ENCODE assay signal across 8 cellular contexts in genomic region chr16:58684001-58684353, GRCh38. TPM values are rescaled to one million over a fixed set of nuclear protein-coding genes. Genes with fewer than 3 reads are reported as not detected.
DNase-seq lines count a peak whose midpoint lies in the region; ATAC-seq and TF ChIP-seq lines count a peak whose summit lies in the region.

No MANE protein-coding gene starts in this region.

- no peaks in the 10 kb centered on the region for H3K9me3 ChIP-seq in CD8-positive, alpha-beta T cell (ENCODE audit: low read length)
- no peaks in the 10 kb centered on the region for H3K9me3 ChIP-seq in ascending aorta
- H3K9me3 ChIP-seq in iPS-18c (ENCODE audit: control insufficient read depth, insufficient read depth, low read length): no peaks in the 10 kb centered on the region

- peaks cover 22% of the 10 kb centered on the region for H3K4me1 Mint-ChIP-seq in CD8-positive, alpha-beta T cell (ENCODE audit: low read depth)
- H3K4me1 Mint-ChIP-seq in stimulated activated naive B cell treated with anti-CD40 and anti-IgM and Interleukin-4, amounts not matched to agents 10 μg/mL and 1 μg/mL and 100 μg/mL, for 72 hours: peaks cover 18 to 26% of the 10 kb centered on the region in 2 donors

- H3K4me3 Mint-ChIP-seq in CD8-positive, alpha-beta T cell: peak overlapping the region; percentile 91
- H3K4me3 Mint-ChIP-seq in stimulated activated naive B cell treated with anti-CD40 and anti-IgM and Interleukin-4, amounts not matched to agents 10 μg/mL and 1 μg/mL and 100 μg/mL, for 72 hours: peak overlapping the region; percentile 90 to 94

- CTCF ChIA-PET in CD8-positive, alpha-beta T cell (lab: Charles Lee): interaction anchor here (0.6 to 1.6 kb wide), 3 partner anchors 51 to 347 kb away, joined by 3 to 7 read pairs (median 3); no protein-coding TSS in a partner anchor

- POLR2A ChIA-PET in CD8-positive, alpha-beta T cell (lab: Charles Lee): interaction anchor here (0.7 kb wide), 1 partner anchor 12 kb away, joined by 3 read pairs; no protein-coding TSS in a partner anchor

- no peaks in the 10 kb centered on the region for H3K9me3 Mint-ChIP-seq in CD8-positive, alpha-beta T cell
- no peaks in the 10 kb centered on the region for H3K9me3 Mint-ChIP-seq in stimulated activated naive B cell treated with anti-CD40 and anti-IgM and Interleukin-4, amounts not matched to agents 10 μg/mL and 1 μg/mL and 100 μg/mL, for 72 hours

- H3K4me1 ChIP-seq in CD8-positive, alpha-beta T cell (ENCODE audit: insufficient read depth, low read length): peaks cover 19% of the 10 kb centered on the region
- H3K4me1 ChIP-seq in ascending aorta: peaks cover 3 to 13% of the 10 kb centered on the region in 2 donors

- H3K27ac Mint-ChIP-seq in CD8-positive, alpha-beta T cell: peak overlapping the region; percentile 80
- H3K27ac Mint-ChIP-seq in stimulated activated naive B cell treated with anti-CD40 and anti-IgM and Interleukin-4, amounts not matched to agents 10 μg/mL and 1 μg/mL and 100 μg/mL, for 72 hours: peak overlapping the region; percentile 92

- no peak for DNase-seq in CD8-positive, alpha-beta T cell
- DNase-seq in ascending aorta (ENCODE audit: low spot score in 2 of 2): no peak
- no peak for DNase-seq in stimulated activated naive B cell treated with anti-CD40 and anti-IgM and Interleukin-4, amounts not matched to agents 10 μg/mL and 1 μg/mL and 100 μg/mL, for 72 hours
- no peak for DNase-seq in A172 (ENCODE audit: low spot score)

- H3K27ac ChIP-seq in CD8-positive, alpha-beta T cell (ENCODE audit: low read depth, low read length): peak overlapping the region; percentile 51
- H3K27ac ChIP-seq in ascending aorta: peak overlapping the region; percentile 42 to 77

- H3K27me3 Mint-ChIP-seq in CD8-positive, alpha-beta T cell (ENCODE audit: low read depth): no peaks in the 10 kb centered on the region
- H3K27me3 Mint-ChIP-seq in stimulated activated naive B cell treated with anti-CD40 and anti-IgM and Interleukin-4, amounts not matched to agents 10 μg/mL and 1 μg/mL and 100 μg/mL, for 72 hours: no peaks in the 10 kb centered on the region

- TF ChIP-seq CTCF in CD8-positive, alpha-beta T cell (IDR thresholded peaks at IDR 0.05): no peak
- TF ChIP-seq CTCF in ascending aorta (IDR thresholded peaks at IDR 0.05): no peak

- no peak for ATAC-seq in CD8-positive, alpha-beta T cell
- peak; percentile 2 for ATAC-seq in HG03378 (IDR thresholded peaks at IDR 0.05; ENCODE audit: unreplicated experiment)
- no peak for ATAC-seq in stimulated activated naive B cell treated with anti-CD40 and anti-IgM and Interleukin-4, amounts not matched to agents 10 μg/mL and 1 μg/mL and 100 μg/mL, for 72 hours (replicated peaks)
- no peak for ATAC-seq in GM19397 (IDR thresholded peaks at IDR 0.05; ENCODE audit: unreplicated experiment)
- no peak for ATAC-seq in HG03565 (IDR thresholded peaks at IDR 0.05; ENCODE audit: unreplicated experiment)

- intact Hi-C loops in CD8-positive, alpha-beta T cell (cut with DNase I, micrococcal nuclease): loop anchor here (1.0 to 5.0 kb wide), 4 partner anchors 51 to 291 kb away; partner anchors contain the start of genes GINS3 (in 1 of the 2), GOT2 (in 1 of the 2) and SETD6 (in 1 of the 2)
- intact Hi-C loops in ascending aorta (cut with DNase I): loop anchor here (2.0 kb wide), 2 partner anchors 49 to 55 kb away; partner anchors contain the start of gene CNOT1

- H3K36me3 Mint-ChIP-seq in CD8-positive, alpha-beta T cell: peaks cover 15% of the 10 kb centered on the region
- peaks cover 4 to 19% of the 10 kb centered on the region in 2 donors for H3K36me3 Mint-ChIP-seq in stimulated activated naive B cell treated with anti-CD40 and anti-IgM and Interleukin-4, amounts not matched to agents 10 μg/mL and 1 μg/mL and 100 μg/mL, for 72 hours

- peak overlapping the region; percentile 76 for H3K4me3 ChIP-seq in CD8-positive, alpha-beta T cell (ENCODE audit: low read depth, low read length)
- peak overlapping the region; percentile 81 to 86 for H3K4me3 ChIP-seq in ascending aorta
- peak overlapping the region; percentile 91 for H3K4me3 ChIP-seq in iPS-18c (ENCODE audit: insufficient read depth, low read depth, low read length)

- no peaks in the 10 kb centered on the region for H3K27me3 ChIP-seq in CD8-positive, alpha-beta T cell (ENCODE audit: insufficient read depth, low read length)
- no peaks in the 10 kb centered on the region for H3K27me3 ChIP-seq in ascending aorta

- H3K36me3 ChIP-seq in CD8-positive, alpha-beta T cell (ENCODE audit: insufficient read depth, low read length): no peaks in the 10 kb centered on the region
- H3K36me3 ChIP-seq in ascending aorta: peaks cover 0 to 5% of the 10 kb centered on the region in 2 donors

RNA-seq across cellular contexts. Expression of gene SLC38A7, which starts 0.6 kb away (rescaled TPM):
- total RNA-seq in CD8-positive, alpha-beta T cell: 1 to 10 TPM; 3.7 to 4.6 TPM
- total RNA-seq in ascending aorta: 23.5 TPM
- 20.3 and 20.5 TPM in 2 replicates for total RNA-seq in A172 (2014; rRNA removed; shearing (Covaris generic))

RNA-seq across cellular contexts. Expression of gene GOT2, which starts 50.1 kb away (rescaled TPM):
- total RNA-seq in CD8-positive, alpha-beta T cell: 10 to 100 TPM; 14.0 to 15.2 TPM
- total RNA-seq in ascending aorta: 48.7 TPM
- 97.4 and 99.1 TPM in 2 replicates for total RNA-seq in A172 (2014; rRNA removed; shearing (Covaris generic))

RNA-seq across cellular contexts. Expression of gene CNOT1, which starts 54.4 kb away (rescaled TPM):
- 100 to 1,000 TPM; 165 to 177 TPM for total RNA-seq in CD8-positive, alpha-beta T cell
- total RNA-seq in ascending aorta: 324 TPM
- 58.5 and 60.4 TPM in 2 replicates for total RNA-seq in A172 (2014; rRNA removed; shearing (Covaris generic))
